12 cellular contexts compared by ENCODE assay signal in the genomic region with DNA sequence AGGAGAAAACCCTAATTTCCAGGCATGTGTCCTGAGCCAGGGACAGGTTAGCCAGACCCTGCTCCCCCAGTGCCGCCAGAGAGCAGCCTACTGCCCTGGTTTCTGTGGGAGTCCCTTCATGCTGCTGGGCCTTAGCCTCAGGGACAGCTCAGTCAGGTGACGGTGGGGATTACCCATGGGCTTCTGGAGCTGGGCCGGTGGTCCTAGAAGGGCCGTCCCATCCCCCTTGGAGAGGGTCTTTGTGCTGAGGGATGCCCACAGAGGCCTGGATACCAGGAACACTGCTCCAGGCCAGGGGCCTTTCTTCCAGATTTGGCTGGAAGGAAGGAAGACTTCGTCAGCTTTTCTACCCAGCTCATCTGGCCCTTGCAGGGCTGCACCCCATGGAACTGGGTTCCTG.
DNase-seq lines count a peak whose midpoint lies in the region; ATAC-seq, FAIRE-seq and TF ChIP-seq lines count a peak whose summit lies in the region.
"Had no signal": no experiment of that assay in that cellular context is flagged by ENCODE, and none has a peak within 500 bp of the region (broad histone marks: within the 10 kb centered on the region; RNA-seq: fewer than 3 reads in every experiment).

No MANE protein-coding gene starts in this region.

- peaks cover 9% of the 10 kb centered on the region for H3K36me3 Mint-ChIP-seq in activated naive CD8-positive, alpha-beta T cell treated with anti-CD3 and anti-CD28 coated beads, Interleukin-2, amount 10 ng/mL, durations not matched to agents 7 days and 5 days
- H3K36me3 Mint-ChIP-seq in naive thymus-derived CD8-positive, alpha-beta T cell = peaks cover 0 to 4% (median 3%) of the 10 kb centered on the region in 3 donors

- no peak overlapping the region for H3K4me2 ChIP-seq in HepG2 (ENCODE audit: low read depth, low read length)

- H3K4me1 ChIP-seq in liver (ENCODE audit: control insufficient read depth in 4 of 4, insufficient read depth in 4 of 4, low read length in 3 of 4) (peaks cover 2 to 15% (median 12%) of the 10 kb centered on the region in 4 donors), HepG2 (ENCODE audit: insufficient read depth, low read length) (no peaks in the 10 kb centered on the region)

- H3K9me3 ChIP-seq in liver (ENCODE audit: control insufficient read depth in 4 of 4, low read length in 3 of 4) (peaks cover 0 to 16% (median 6%) of the 10 kb centered on the region in 4 donors), HepG2 (ENCODE audit: low read length) (peaks cover 91% of the 10 kb centered on the region)

- H3K79me2 ChIP-seq in HepG2 (ENCODE audit: insufficient read depth, low read length) = no peaks in the 10 kb centered on the region

- POLR2A ChIA-PET in HepG2 (lab: Yijun Ruan, JAX) = no interaction called here
- POLR2A ChIA-PET in activated naive CD8-positive, alpha-beta T cell treated with anti-CD3 and anti-CD28 coated beads, Interleukin-2, amount 10 ng/mL, durations not matched to agents 7 days and 5 days (lab: Charles Lee) = interaction anchor here (1.2 to 3.3 kb wide), 2 partner anchors 26 to 739 kb away, joined by 4 to 35 read pairs; partner anchors contain the start of gene ZNF107
- POLR2A ChIA-PET in naive thymus-derived CD8-positive, alpha-beta T cell (lab: Charles Lee) = interaction anchor here (1.4 to 2.7 kb wide), 4 partner anchors 27 to 866 kb away, joined by 4 to 29 read pairs (median 12); no protein-coding TSS in a partner anchor

- DNase-seq in HepG2 (ENCODE audit: low spot score) = no peak
- no peak for DNase-seq in activated naive CD8-positive, alpha-beta T cell treated with anti-CD3 and anti-CD28 coated beads, Interleukin-2, amount 10 ng/mL, durations not matched to agents 7 days and 5 days
- DNase-seq in naive thymus-derived CD8-positive, alpha-beta T cell = no peak
- DNase-seq in OCI-M1 (lab: John Stamatoyannopoulos, UW) = no peak
- DNase-seq in KBM-7 = no peak
- DNase-seq: GDM1, glutamatergic neuron, H9 had no signal

- H3K27me3 ChIP-seq in liver (ENCODE audit: control insufficient read depth in 4 of 4, insufficient read depth in 4 of 4, low read length in 3 of 4) (no peaks in the 10 kb centered on the region), HepG2 (ENCODE audit: control insufficient read depth in 1 of 2, insufficient read depth in 2 of 2, low read length in 2 of 2) (no peaks in the 10 kb centered on the region)

- H3K4me3 Mint-ChIP-seq in activated naive CD8-positive, alpha-beta T cell treated with anti-CD3 and anti-CD28 coated beads, Interleukin-2, amount 10 ng/mL, durations not matched to agents 7 days and 5 days = peak overlapping the region; percentile 93
- peak overlapping the region; percentile 93 to 100 (median 98) for H3K4me3 Mint-ChIP-seq in naive thymus-derived CD8-positive, alpha-beta T cell
- H3K4me3 Mint-ChIP-seq: H9 had no signal

- H3K36me3 ChIP-seq in liver (ENCODE audit: control insufficient read depth in 4 of 4, insufficient read depth in 3 of 4, low read depth in 1 of 4, low read length in 3 of 4) = no peaks in the 10 kb centered on the region
- no peaks in the 10 kb centered on the region for H3K36me3 ChIP-seq in HepG2 (replicated peaks in 1 of 2; ENCODE audit: control insufficient read depth in 1 of 2, insufficient read depth in 2 of 2, low read length in 2 of 2)

- FAIRE-seq in HepG2 (lab: Jason Lieb, UNC) = no peak

- H3K27ac ChIP-seq in liver (ENCODE audit: low read depth in 1 of 2, low read length in 2 of 2) (peak overlapping the region; percentile 94 to 99), HepG2 (ENCODE audit: extremely low read length, insufficient read depth, low read length) (no peak overlapping the region)
- H3K27ac ChIP-seq: RWPE1 had no signal

- no peak for TF ChIP-seq EP300 in HepG2 (IDR thresholded peaks at IDR 0.05; ENCODE audit: low read depth in 2 of 2, low read length in 2 of 2)
- TF ChIP-seq EP300 in HepG2 (CRISPR knock-in tag; IDR thresholded peaks at IDR 0.05; ENCODE audit: borderline replicate concordance) = no peak

- H4K20me1 ChIP-seq in HepG2 (ENCODE audit: insufficient read depth, low read length) = no peaks in the 10 kb centered on the region

- TF ChIP-seq RAD21 in liver (IDR thresholded peaks at IDR 0.05) = no peak
- no peak for TF ChIP-seq RAD21 in HepG2 (CRISPR knock-in tag; IDR thresholded peaks at IDR 0.05)

- H3K9me3 Mint-ChIP-seq in activated naive CD8-positive, alpha-beta T cell treated with anti-CD3 and anti-CD28 coated beads, Interleukin-2, amount 10 ng/mL, durations not matched to agents 7 days and 5 days = peaks cover 7% of the 10 kb centered on the region
- peaks cover 0 to 31% (median 4%) of the 10 kb centered on the region in 9 donors for H3K9me3 Mint-ChIP-seq in naive thymus-derived CD8-positive, alpha-beta T cell

- no peak for TF ChIP-seq CTCF in liver (IDR thresholded peaks at IDR 0.05; ENCODE audit: low read depth, low read length, missing input control)
- no peak for TF ChIP-seq CTCF in HepG2 (CRISPR knock-in tag; IDR thresholded peaks at IDR 0.05)

- intact Hi-C loops in HepG2 (cut with micrococcal nuclease; ENCODE audit: unreplicated experiment) = no loop called here

- peaks cover 2% of the 10 kb centered on the region for H3K4me1 Mint-ChIP-seq in activated naive CD8-positive, alpha-beta T cell treated with anti-CD3 and anti-CD28 coated beads, Interleukin-2, amount 10 ng/mL, durations not matched to agents 7 days and 5 days
- peaks cover 4 to 19% (median 15%) of the 10 kb centered on the region in 4 donors for H3K4me1 Mint-ChIP-seq in naive thymus-derived CD8-positive, alpha-beta T cell
- H3K4me1 Mint-ChIP-seq: H9 had no signal

- CTCF ChIA-PET in HepG2 (lab: Yijun Ruan, JAX; ENCODE audit: low intra/inter-chr PET ratio, low total read pairs) = no interaction called here

- H2AFZ ChIP-seq in HepG2 (ENCODE audit: low read length) = no peak overlapping the region

- BruUV-seq in HepG2 (replicated peaks; lab: Mats Ljungman, UMichigan) = no TSS peak

- H3K4me3 ChIP-seq in liver (ENCODE audit: low read depth in 1 of 3, low read length in 3 of 3) (peak overlapping the region; percentile 75 to 100 (median 93)), HepG2 (replicated peaks in 1 of 3; ENCODE audit: insufficient read depth in 1 of 3, low read depth in 2 of 3, low read length in 3 of 3) (no peak overlapping the region)

- in situ Hi-C loops in HepG2 (cut with HindIII; ENCODE audit: extremely low pct_ligation_motif_present, low pct_unique_long_range_greater_than_20kb) (no loop called here), KBM-7 (cut with MboI; ENCODE audit: low pct_unique_long_range_greater_than_20kb, low sequenced_read_pairs) (no loop called here)

- ATAC-seq in HepG2 (no peak), HG02981 (IDR thresholded peaks at IDR 0.05; ENCODE audit: unreplicated experiment) (no peak), GM21786 (IDR thresholded peaks at IDR 0.05; ENCODE audit: unreplicated experiment) (no peak)
- ATAC-seq in activated naive CD8-positive, alpha-beta T cell treated with anti-CD3 and anti-CD28 coated beads, Interleukin-2, amount 10 ng/mL, durations not matched to agents 7 days and 5 days (ENCODE audit: low read depth) = no peak
- no peak for ATAC-seq in naive thymus-derived CD8-positive, alpha-beta T cell

- no peak for TF ChIP-seq POLR2A in HepG2 (IDR thresholded peaks at IDR 0.05; ENCODE audit: insufficient read depth in 1 of 2, low read depth in 2 of 2, low read length in 2 of 2)

- peak overlapping the region in 1 of 2 donors; percentile 60 for H3K9ac ChIP-seq in liver (ENCODE audit: low read depth in 1 of 2, low read length in 2 of 2)
- no peak overlapping the region for H3K9ac ChIP-seq in HepG2 (ENCODE audit: insufficient read depth, low read depth, low read length)

- 77% methylated on average over 5 of the region's 5 CpGs for WGBS in liver
- no CpG with 5 or more reads among the region's 5 CpGs for WGBS in HepG2 (ENCODE audit: low lambda C conversion rate)

- H3K27me3 Mint-ChIP-seq in activated naive CD8-positive, alpha-beta T cell treated with anti-CD3 and anti-CD28 coated beads, Interleukin-2, amount 10 ng/mL, durations not matched to agents 7 days and 5 days = no peaks in the 10 kb centered on the region
- H3K27me3 Mint-ChIP-seq in naive thymus-derived CD8-positive, alpha-beta T cell = peaks cover 0 to 3% (median 0%) of the 10 kb centered on the region in 5 donors

- peak overlapping the region; percentile 96 for H3K27ac Mint-ChIP-seq in activated naive CD8-positive, alpha-beta T cell treated with anti-CD3 and anti-CD28 coated beads, Interleukin-2, amount 10 ng/mL, durations not matched to agents 7 days and 5 days
- H3K27ac Mint-ChIP-seq in naive thymus-derived CD8-positive, alpha-beta T cell = peak overlapping the region; percentile 95 to 99 (median 98)
- H3K27ac Mint-ChIP-seq: H9 had no signal

TF ChIP-seq in liver, 16 proteins besides CTCF, POLR2A, EP300 and RAD21 (continues in another document):
- TF ChIP-seq FOXA2 (IDR thresholded peaks at IDR 0.05) (no peak), NR2F2 (IDR thresholded peaks at IDR 0.05) (no peak)

TF ChIP-seq in HepG2, 621 proteins besides CTCF, POLR2A, EP300 and RAD21:
- TF ChIP-seq ZSCAN29 (CRISPR knock-in tag; conservative IDR thresholded peaks at IDR 0.05) = no peak
- no peak for TF ChIP-seq ZNF207 (IDR thresholded peaks at IDR 0.05; ENCODE audit: borderline replicate concordance)
- TF ChIP-seq, protein P1, sequence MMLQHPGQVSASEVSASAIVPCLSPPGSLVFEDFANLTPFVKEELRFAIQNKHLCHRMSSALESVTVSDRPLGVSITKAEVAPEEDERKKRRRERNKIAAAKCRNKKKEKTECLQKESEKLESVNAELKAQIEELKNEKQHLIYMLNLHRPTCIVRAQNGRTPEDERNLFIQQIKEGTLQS (CRISPR knock-in tag; IDR thresholded peaks at IDR 0.05) = no peak

Comparison
In these comparisons a context has a peak if more than half of its experiments do, and no peak if none do; other contexts are left out.
1. H3K4me3 ChIP-seq: peak in liver (3 of 3); none in HepG2 (0 of 3).